Comparison of ENCODE assay signal across 26 cellular contexts in genomic region chr12:73330584-73331351, GRCh38.
"Had no signal": no experiment of that assay in that cellular context is flagged by ENCODE, and none has a peak within 500 bp of the region (broad histone marks: within the 10 kb centered on the region; RNA-seq: fewer than 3 reads in every experiment).

No MANE protein-coding gene starts in this region.

- H3K9me3 ChIP-seq: esophagus squamous epithelium had no signal

- H3K36me3 ChIP-seq: brain microvascular endothelial cell, esophagus squamous epithelium had no signal

- H3K27me3 ChIP-seq: brain microvascular endothelial cell, esophagus squamous epithelium had no signal

- H3K4me3 ChIP-seq: esophagus squamous epithelium had no signal

- DNase-seq: activated CD4-positive, alpha-beta memory T cell treated with anti-CD3 and anti-CD28 coated beads, Interleukin-2, amount 10 ng/mL, durations not matched to agents 7 days and 5 days; activated CD4-positive, alpha-beta T cell treated with anti-CD3 and anti-CD28 coated beads for 36 hours; activated CD4-positive, alpha-beta T cell treated with anti-CD3 and anti-CD28 coated beads, Interleukin-2, amount 10 ng/mL, durations not matched to agents 24 days and 14 days; activated CD4-positive, CD25-positive, alpha-beta regulatory T cell; activated CD4-positive, CD25-positive, alpha-beta regulatory T cell treated with anti-CD3 and anti-CD28 coated beads, Interleukin-2, amount 50 U/mL, for 72 hours; activated CD8-positive, alpha-beta memory T cell treated with anti-CD3 and anti-CD28 coated beads, Interleukin-2, amount 50 U/mL, for 48 hours; activated gamma-delta T cell; activated naive CD4-positive, alpha-beta T cell; activated naive CD4-positive, alpha-beta T cell treated with anti-CD3 and anti-CD28 coated beads, Interleukin-2, amount 50 U/mL, for 16 hours; activated T-cell treated with anti-CD3 and anti-CD28 coated beads for 4 hours; activated T-cell treated with anti-CD3 and anti-CD28 coated beads, Interleukin-2, amount 50 U/mL, for 24 hours; activated T-cell treated with anti-CD3 and anti-CD28 coated beads, Interleukin-2, amount 50 U/mL, for 72 hours; amniotic stem cell; anterior cingulate cortex; brain microvascular endothelial cell; caudate nucleus; cortex of kidney; dermis blood vessel endothelial cell; effector CD4-positive, alpha-beta T cell; effector memory CD8-positive, alpha-beta T cell; esophagus squamous epithelium; foreskin melanocyte; head of caudate nucleus; T-helper 2 cell had no signal

- H3K4me1 ChIP-seq: esophagus squamous epithelium had no signal

- H3K27ac ChIP-seq: brain microvascular endothelial cell, epithelial cell of prostate, esophagus squamous epithelium had no signal

- FAIRE-seq: astrocyte had no signal

- ATAC-seq: activated CD4-positive, alpha-beta T cell treated with anti-CD3 and anti-CD28 coated beads for 36 hours; activated T-cell treated with anti-CD3 and anti-CD28 coated beads, Interleukin-2, amount 50 U/mL, for 72 hours; effector memory CD8-positive, alpha-beta T cell had no signal
